Comparison of ENCODE assay signal across 12 cellular contexts in genomic region chr11:46216040-46216764, GRCh38.
DNase-seq lines count a peak whose midpoint lies in the region; ATAC-seq, FAIRE-seq and TF ChIP-seq lines count a peak whose summit lies in the region.
"Had no signal": no experiment of that assay in that cellular context is flagged by ENCODE, and none has a peak within 500 bp of the region (broad histone marks: within the 10 kb centered on the region; RNA-seq: fewer than 3 reads in every experiment).

No MANE protein-coding gene starts in this region.

- intact Hi-C loops in GM12878 (cut with micrococcal nuclease; ENCODE audit: unreplicated experiment) = no loop called here
- intact Hi-C loops in mucosa of descending colon (cut with DNase I, micrococcal nuclease) = no loop called here

- TF ChIP-seq POLR2A in GM12878 (IDR thresholded peaks at IDR 0.05; ENCODE audit: low read depth, low read length) = no peak

- SMC1A ChIA-PET in GM12878 (lab: Charles Lee; ENCODE audit: uncharacterized antibody, unreplicated experiment) = interaction anchor here (0.6 to 1.6 kb wide), 3 partner anchors 8 to 233 kb away, joined by 3 read pairs; no protein-coding TSS in a partner anchor

- DNase-seq in BJ (ENCODE audit: low read depth) (no peak), GM12878 (ENCODE audit: low read depth, low spot score) (no peak), mucosa of descending colon (peak in 1 of 3 donors; percentile 17), HUDEP-2 (lab: John Stamatoyannopoulos, UW; ENCODE audit: unreplicated experiment in 76 of 76) (no peak), GDM1 (lab: John Stamatoyannopoulos, UW) (no peak), cerebellar nuclear complex (lab: John Stamatoyannopoulos, UW) (no peak)
- DNase-seq in activated CD4-positive, alpha-beta T cell treated with anti-CD3 and anti-CD28 coated beads for 1 hour = no peak
- DNase-seq: hypothalamus, NCI-H1930, thyroid gland had no signal

- POLR2A ChIA-PET in BJ (lab: Charles Lee) = no interaction called here
- POLR2A ChIA-PET in GM12878 (lab: Charles Lee) = no interaction called here

- CTCF ChIA-PET in BJ (lab: Yijun Ruan, JAX) = no interaction called here
- CTCF ChIA-PET in GM12878 (lab: Yijun Ruan, JAX) = interaction anchor here (0.6 to 1.3 kb wide), 3 partner anchors 82 to 251 kb away, joined by 3 to 4 read pairs (median 4); no protein-coding TSS in a partner anchor

- RAD21 ChIA-PET in GM12878 (lab: Charles Lee; ENCODE audit: unreplicated experiment) = interaction anchor here (0.7 to 0.8 kb wide), 2 partner anchors 94 to 128 kb away, joined by 3 read pairs; no protein-coding TSS in a partner anchor

- in situ Hi-C loops in GM12878 (cut with MboI) = no loop called here

- H3K4me1 ChIP-seq in GM12878 (ENCODE audit: control insufficient read depth, insufficient read depth, low read length) = peaks cover 6% of the 10 kb centered on the region; the same call in 1 of the 2 replicates
- H3K4me1 ChIP-seq in mucosa of descending colon (ENCODE audit: low read depth) = no peaks in the 10 kb centered on the region
- H3K4me1 ChIP-seq: thyroid gland had no signal

- H3K27ac ChIP-seq in GM12878 (ENCODE audit: control insufficient read depth, insufficient read depth) = no peak overlapping the region
- H3K27ac ChIP-seq: thyroid gland had no signal

- H3K9ac ChIP-seq in GM12878 (ENCODE audit: control insufficient read depth, insufficient read depth, low read length) = no peak overlapping the region

- ATAC-seq in HG03342 (IDR thresholded peaks at IDR 0.05; ENCODE audit: unreplicated experiment) = peak; percentile 44
- peak; percentile 84 for ATAC-seq in GM12878
- peak; percentile 77 for ATAC-seq in mucosa of descending colon

- no peaks in the 10 kb centered on the region for H3K36me3 ChIP-seq in BJ (ENCODE audit: control insufficient read depth, insufficient read depth, low read length)
- no peaks in the 10 kb centered on the region for H3K36me3 ChIP-seq in GM12878 (ENCODE audit: control insufficient read depth in 2 of 2, insufficient read depth in 2 of 2, low read length in 1 of 2)
- no peaks in the 10 kb centered on the region for H3K36me3 ChIP-seq in mucosa of descending colon (ENCODE audit: low read depth)
- H3K36me3 ChIP-seq: thyroid gland had no signal

- 44% methylated on average over 10 of the region's 10 CpGs for WGBS in GM12878 (ENCODE audit: insufficient coverage, insufficient replicate concordance, low lambda C conversion rate, missing lambda C conversion rate)

- no peak for TF ChIP-seq RAD21 in GM12878 (IDR thresholded peaks at IDR 0.05; ENCODE audit: insufficient read depth, low read depth, low read length)

- H3K27me3 ChIP-seq in BJ (ENCODE audit: control insufficient read depth, insufficient read depth, low read length) (peaks cover 3% of the 10 kb centered on the region), GM12878 (replicated peaks in 1 of 2; ENCODE audit: control insufficient read depth in 2 of 2, insufficient read depth in 2 of 2, low read length in 1 of 2) (no peaks in the 10 kb centered on the region; a peak in 1 of 4 replicates)
- H3K27me3 ChIP-seq: thyroid gland had no signal

- H3K9me3 ChIP-seq in GM12878 (replicated peaks; ENCODE audit: control insufficient read depth, insufficient read depth, low read length) (no peaks in the 10 kb centered on the region), mucosa of descending colon (no peaks in the 10 kb centered on the region)
- H3K9me3 ChIP-seq: thyroid gland had no signal

- no peak for FAIRE-seq in GM12878 (lab: Jason Lieb, UNC)
- FAIRE-seq: astrocyte had no signal

- H3K79me2 ChIP-seq in GM12878 (ENCODE audit: control insufficient read depth, insufficient read depth, low read length) = no peaks in the 10 kb centered on the region

- peak overlapping the region; percentile 9; the same call in 1 of the 2 replicates for H2AFZ ChIP-seq in GM12878 (ENCODE audit: control insufficient read depth, low read depth, low read length)

- BruUV-seq in GM12878 (replicated peaks; lab: Mats Ljungman, UMichigan) = no TSS peak

- TF ChIP-seq CTCF in BJ (IDR thresholded peaks at IDR 0.05; ENCODE audit: insufficient read depth, low read depth, low read length) (no peak), GM12878 (IDR thresholded peaks at IDR 0.05 in 2 of 3, conservative IDR thresholded peaks at IDR 0.05 in 1 of 3; ENCODE audit: control insufficient read depth in 2 of 3, extremely low read depth in 1 of 3, insufficient read depth in 1 of 3, low read depth in 3 of 3, low read length in 3 of 3) (no peak), mucosa of descending colon (IDR thresholded peaks at IDR 0.05) (no peak)

- TF ChIP-seq EP300 in GM12878 (IDR thresholded peaks at IDR 0.05; ENCODE audit: borderline replicate concordance in 1 of 2, control insufficient read depth in 1 of 2, low read depth in 2 of 2, low read length in 2 of 2) = no peak

- H3K4me3 ChIP-seq in BJ (ENCODE audit: low read depth, low read length) (0 out of 2 replicates have a peak overlapping the region, but pooled peaks have one; percentile 1), GM12878 (peak overlapping the region; percentile 37; the same call in 1 of the 2 replicates), mucosa of descending colon (no peak overlapping the region)
- H3K4me3 ChIP-seq: thyroid gland had no signal

- peak overlapping the region; percentile 10; the same call in 1 of the 2 replicates for H3K4me2 ChIP-seq in GM12878 (ENCODE audit: control insufficient read depth, insufficient read depth)

- no peaks in the 10 kb centered on the region for H4K20me1 ChIP-seq in GM12878 (ENCODE audit: control insufficient read depth, insufficient read depth)

TF ChIP-seq in GM12878, 131 proteins besides CTCF, POLR2A, EP300 and RAD21 (continues in another document):
- TF ChIP-seq NR2C2 (IDR thresholded peaks at IDR 0.05; ENCODE audit: borderline replicate concordance, control insufficient read depth, insufficient read length, low read depth) = no peak
- TF ChIP-seq STAT3 (IDR thresholded peaks at IDR 0.05; ENCODE audit: low read depth, low read length) = no peak
- TF ChIP-seq PAX8 (IDR thresholded peaks at IDR 0.05) = no peak
- no peak for TF ChIP-seq POLR2AphosphoS5 (IDR thresholded peaks at IDR 0.05; ENCODE audit: low read length)
- peak; percentile 13 to 28; a peak in 2 of 4 replicates for TF ChIP-seq IKZF2 (IDR thresholded peaks at IDR 0.05)
- TF ChIP-seq TCF12 (IDR thresholded peaks at IDR 0.05; ENCODE audit: low read depth, low read length) = no peak
- TF ChIP-seq IKZF1 (conservative IDR thresholded peaks at IDR 0.05) = peak; percentile 52
- no peak for TF ChIP-seq USF2 (IDR thresholded peaks at IDR 0.05; ENCODE audit: borderline replicate concordance, low read depth, low read length)
- no peak for TF ChIP-seq CBFB (IDR thresholded peaks at IDR 0.05; ENCODE audit: low read depth)
- TF ChIP-seq JUNB (IDR thresholded peaks at IDR 0.05) = no peak
- TF ChIP-seq NFYA (IDR thresholded peaks at IDR 0.05; ENCODE audit: borderline replicate concordance, low read depth, low read length) = no peak
- TF ChIP-seq E4F1 (IDR thresholded peaks at IDR 0.05; ENCODE audit: borderline replicate concordance, partially characterized antibody) = no peak
- no peak for TF ChIP-seq BCL3 (IDR thresholded peaks at IDR 0.05; ENCODE audit: borderline replicate concordance, insufficient read depth, low read depth, low read length, poor library complexity, severe bottlenecking)
- TF ChIP-seq MLLT1 (IDR thresholded peaks at IDR 0.05) = peak; percentile 91
